In the genomic region with DNA sequence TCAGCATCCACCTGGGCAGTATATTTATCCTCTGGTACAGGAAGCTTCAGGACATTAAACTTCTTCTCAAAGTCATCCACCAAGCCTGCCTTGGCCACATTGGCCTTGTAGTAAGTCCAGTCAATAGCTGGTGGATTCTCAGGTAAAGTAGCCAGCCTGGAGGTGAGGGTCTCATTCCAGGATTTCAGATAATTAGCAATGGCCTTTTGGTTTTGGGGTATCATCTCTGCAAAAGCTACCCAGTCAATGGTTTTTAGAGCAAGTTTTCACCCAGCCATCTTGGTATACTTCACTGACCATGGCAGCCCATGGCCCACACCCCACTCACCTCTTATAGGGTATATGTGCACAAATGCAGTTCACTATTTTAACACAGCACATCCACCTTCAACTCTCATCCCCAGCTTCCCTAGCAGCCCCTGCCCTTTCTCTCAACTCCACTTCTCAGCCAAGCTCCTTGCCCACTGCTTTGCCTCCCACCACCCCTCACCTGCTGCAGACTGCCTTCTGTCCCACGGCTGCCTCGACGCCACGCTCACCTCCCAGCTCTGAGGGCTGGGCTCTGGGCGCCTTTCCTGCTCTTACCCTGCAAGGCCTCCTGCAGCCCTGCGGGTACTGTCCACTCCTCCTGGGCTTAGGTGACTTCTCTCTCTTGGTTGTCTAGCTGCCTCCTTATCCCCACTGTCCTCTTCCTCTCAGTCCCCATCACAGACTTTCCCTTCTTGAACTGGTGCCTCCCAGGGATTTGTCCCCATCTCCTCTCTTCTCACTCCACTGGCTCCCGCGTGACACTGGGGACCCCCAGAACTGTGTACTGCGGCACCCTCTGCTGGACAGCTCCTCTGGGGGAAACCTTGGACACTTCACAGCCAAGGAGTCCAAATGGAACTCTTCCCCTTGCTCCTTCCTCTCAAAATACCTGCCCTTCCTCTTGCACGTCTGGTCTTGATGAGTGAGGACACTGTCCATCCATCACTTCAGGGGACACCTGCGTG, we compare ENCODE assay signal across 1 cellular context.
TF ChIP-seq lines count a peak whose summit lies in the region.

No MANE protein-coding gene starts in this region.

TF ChIP-seq in HepG2, 621 proteins besides CTCF, POLR2A, EP300 and RAD21:
- TF ChIP-seq, protein P1, sequence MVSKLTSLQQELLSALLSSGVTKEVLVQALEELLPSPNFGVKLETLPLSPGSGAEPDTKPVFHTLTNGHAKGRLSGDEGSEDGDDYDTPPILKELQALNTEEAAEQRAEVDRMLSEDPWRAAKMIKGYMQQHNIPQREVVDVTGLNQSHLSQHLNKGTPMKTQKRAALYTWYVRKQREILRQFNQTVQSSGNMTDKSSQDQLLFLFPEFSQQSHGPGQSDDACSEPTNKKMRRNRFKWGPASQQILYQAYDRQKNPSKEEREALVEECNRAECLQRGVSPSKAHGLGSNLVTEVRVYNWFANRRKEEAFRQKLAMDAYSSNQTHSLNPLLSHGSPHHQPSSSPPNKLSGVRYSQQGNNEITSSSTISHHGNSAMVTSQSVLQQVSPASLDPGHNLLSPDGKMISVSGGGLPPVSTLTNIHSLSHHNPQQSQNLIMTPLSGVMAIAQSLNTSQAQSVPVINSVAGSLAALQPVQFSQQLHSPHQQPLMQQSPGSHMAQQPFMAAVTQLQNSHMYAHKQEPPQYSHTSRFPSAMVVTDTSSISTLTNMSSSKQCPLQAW (CRISPR knock-in tag; IDR thresholded peaks at IDR 0.05), result 0 out of 2 replicates have a peak, but pooled peaks have one; percentile 24
- TF ChIP-seq STAG1 (CRISPR knock-in tag; IDR thresholded peaks at IDR 0.05), result peak; percentile 74
- TF ChIP-seq SMC3 (IDR thresholded peaks at IDR 0.05; ENCODE audit: low read length), result peak; percentile 41; the same call in 1 of the 2 replicates
- TF ChIP-seq ZSCAN12 (CRISPR knock-in tag; IDR thresholded peaks at IDR 0.05), result no peak
- TF ChIP-seq, protein P2, sequence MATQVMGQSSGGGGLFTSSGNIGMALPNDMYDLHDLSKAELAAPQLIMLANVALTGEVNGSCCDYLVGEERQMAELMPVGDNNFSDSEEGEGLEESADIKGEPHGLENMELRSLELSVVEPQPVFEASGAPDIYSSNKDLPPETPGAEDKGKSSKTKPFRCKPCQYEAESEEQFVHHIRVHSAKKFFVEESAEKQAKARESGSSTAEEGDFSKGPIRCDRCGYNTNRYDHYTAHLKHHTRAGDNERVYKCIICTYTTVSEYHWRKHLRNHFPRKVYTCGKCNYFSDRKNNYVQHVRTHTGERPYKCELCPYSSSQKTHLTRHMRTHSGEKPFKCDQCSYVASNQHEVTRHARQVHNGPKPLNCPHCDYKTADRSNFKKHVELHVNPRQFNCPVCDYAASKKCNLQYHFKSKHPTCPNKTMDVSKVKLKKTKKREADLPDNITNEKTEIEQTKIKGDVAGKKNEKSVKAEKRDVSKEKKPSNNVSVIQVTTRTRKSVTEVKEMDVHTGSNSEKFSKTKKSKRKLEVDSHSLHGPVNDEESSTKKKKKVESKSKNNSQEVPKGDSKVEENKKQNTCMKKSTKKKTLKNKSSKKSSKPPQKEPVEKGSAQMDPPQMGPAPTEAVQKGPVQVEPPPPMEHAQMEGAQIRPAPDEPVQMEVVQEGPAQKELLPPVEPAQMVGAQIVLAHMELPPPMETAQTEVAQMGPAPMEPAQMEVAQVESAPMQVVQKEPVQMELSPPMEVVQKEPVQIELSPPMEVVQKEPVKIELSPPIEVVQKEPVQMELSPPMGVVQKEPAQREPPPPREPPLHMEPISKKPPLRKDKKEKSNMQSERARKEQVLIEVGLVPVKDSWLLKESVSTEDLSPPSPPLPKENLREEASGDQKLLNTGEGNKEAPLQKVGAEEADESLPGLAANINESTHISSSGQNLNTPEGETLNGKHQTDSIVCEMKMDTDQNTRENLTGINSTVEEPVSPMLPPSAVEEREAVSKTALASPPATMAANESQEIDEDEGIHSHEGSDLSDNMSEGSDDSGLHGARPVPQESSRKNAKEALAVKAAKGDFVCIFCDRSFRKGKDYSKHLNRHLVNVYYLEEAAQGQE (IDR thresholded peaks at IDR 0.05; ENCODE audit: borderline replicate concordance in 1 of 2, low read depth in 1 of 2, low read length in 2 of 2), result peak; percentile 15 to 74
- TF ChIP-seq CCAR2 (optimal IDR thresholded peaks at IDR 0.05; ENCODE audit: low read depth, low read length), result no peak
